ENCODE assay signal across 10 cellular contexts in the genomic region with DNA sequence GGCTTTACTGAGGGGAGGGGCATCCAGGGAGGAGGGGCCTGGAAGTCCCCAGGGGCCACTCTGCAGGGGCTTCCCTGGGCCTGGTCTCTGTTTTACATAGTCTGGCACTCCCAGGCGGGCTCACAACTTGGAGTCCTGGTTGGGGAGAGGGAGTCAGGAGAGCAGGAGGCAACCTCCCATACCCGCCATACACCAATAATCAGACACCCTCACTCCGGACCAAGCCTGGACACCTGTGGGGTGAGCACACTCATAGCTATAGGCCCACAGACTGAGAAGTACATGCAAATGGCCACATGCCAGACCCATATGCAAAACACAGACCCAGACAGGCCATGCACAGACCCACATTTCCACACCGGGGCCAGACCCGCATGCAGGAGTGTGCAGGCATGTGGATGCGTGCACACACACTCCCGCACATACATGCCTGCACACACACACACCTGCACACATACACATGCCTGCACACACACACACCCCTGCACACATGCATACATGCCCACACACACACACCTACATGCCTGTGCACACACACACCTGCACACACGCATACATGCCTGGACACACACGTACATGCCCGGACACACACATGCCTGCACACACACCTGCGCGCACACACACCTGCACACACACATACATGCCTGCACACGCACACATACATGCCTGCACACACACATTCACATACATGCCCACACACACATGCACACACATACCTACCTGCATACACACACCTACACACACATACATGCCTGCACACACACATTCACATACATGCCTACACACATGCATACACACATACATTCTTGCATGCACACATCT.
DNase-seq lines count a peak whose midpoint lies in the region; ATAC-seq, FAIRE-seq and TF ChIP-seq lines count a peak whose summit lies in the region.
"Had no signal": no experiment of that assay in that cellular context is flagged by ENCODE, and none has a peak within 500 bp of the region (broad histone marks: within the 10 kb centered on the region; RNA-seq: fewer than 3 reads in every experiment).

No MANE protein-coding gene starts in this region.

- 92% methylated on average over 13 of the region's 13 CpGs for WGBS in right cardiac atrium
- 91 to 92% (median 92%) methylated on average over 13 of the region's 13 CpGs for WGBS in psoas muscle, 3 donors

- H3K4me3 ChIP-seq in right cardiac atrium (ENCODE audit: low read length) (no peak overlapping the region), right atrium auricular region (no peak overlapping the region), Peyer's patch (peak overlapping the region in 1 of 4 donors; percentile 1), psoas muscle (no peak overlapping the region)
- H3K4me3 ChIP-seq: left lung had no signal

- H3K36me3 ChIP-seq in right atrium auricular region (no peaks in the 10 kb centered on the region), Peyer's patch (no peaks in the 10 kb centered on the region), psoas muscle (ENCODE audit: insufficient read depth in 1 of 2, low read depth in 1 of 2) (no peaks in the 10 kb centered on the region)
- H3K36me3 ChIP-seq: left lung had no signal

- H3K27ac ChIP-seq in right cardiac atrium (ENCODE audit: low read length) (no peak overlapping the region), right atrium auricular region (no peak overlapping the region), Peyer's patch (peak overlapping the region in 2 of 4 donors; percentile 63 to 92), foreskin keratinocyte (no peak overlapping the region), psoas muscle (no peak overlapping the region)
- H3K27ac ChIP-seq: left lung had no signal

- peak in 2 of 3 donors; percentile 4 to 25 for DNase-seq in right cardiac atrium
- DNase-seq in right atrium auricular region (ENCODE audit: low spot score) = no peak
- peak in 2 of 3 donors; percentile 78 to 81 for DNase-seq in Peyer's patch
- DNase-seq in urothelium cell line (ENCODE audit: low spot score) = no peak
- no peak for DNase-seq in foreskin keratinocyte
- no peak for DNase-seq in psoas muscle
- no peak for DNase-seq in NCI-H2196 (lab: John Stamatoyannopoulos, UW; ENCODE audit: unreplicated experiment)
- DNase-seq: AML-193 had no signal

- ATAC-seq in right cardiac atrium (no peak), HG02678 (IDR thresholded peaks at IDR 0.05; ENCODE audit: unreplicated experiment) (peak; percentile 55), foreskin keratinocyte (no peak), psoas muscle (no peak)
- ATAC-seq: left lung had no signal

- H3K27me3 ChIP-seq in right cardiac atrium (ENCODE audit: control insufficient read depth, insufficient read depth) (no peaks in the 10 kb centered on the region), right atrium auricular region (no peaks in the 10 kb centered on the region), Peyer's patch (no peaks in the 10 kb centered on the region), foreskin keratinocyte (no peaks in the 10 kb centered on the region), psoas muscle (ENCODE audit: insufficient read depth in 3 of 3, low read length in 2 of 3) (no peaks in the 10 kb centered on the region)

- H3K4me1 ChIP-seq in right cardiac atrium (ENCODE audit: control insufficient read depth, insufficient read depth, low read length) (no peaks in the 10 kb centered on the region), right atrium auricular region (peaks cover 0 to 12% of the 10 kb centered on the region in 2 donors), Peyer's patch (peaks cover 0 to 45% (median 34%) of the 10 kb centered on the region in 4 donors), foreskin keratinocyte (peaks cover 7% of the 10 kb centered on the region), psoas muscle (no peaks in the 10 kb centered on the region)

- no peak for TF ChIP-seq CTCF in right atrium auricular region (IDR thresholded peaks at IDR 0.05)
- no peak for TF ChIP-seq CTCF in Peyer's patch (IDR thresholded peaks at IDR 0.05)
- no peak for TF ChIP-seq CTCF in foreskin keratinocyte (conservative IDR thresholded peaks at IDR 0.05)
- no peak for TF ChIP-seq CTCF in psoas muscle (IDR thresholded peaks at IDR 0.05)

- H3K9me3 ChIP-seq in right cardiac atrium (ENCODE audit: control insufficient read depth, low read length) = no peaks in the 10 kb centered on the region
- no peaks in the 10 kb centered on the region for H3K9me3 ChIP-seq in right atrium auricular region
- H3K9me3 ChIP-seq in Peyer's patch = no peaks in the 10 kb centered on the region
- H3K9me3 ChIP-seq in psoas muscle = no peaks in the 10 kb centered on the region
- H3K9me3 ChIP-seq: left lung had no signal

- FAIRE-seq in urothelium cell line (lab: Jason Lieb, UNC) = peak; percentile 99

- intact Hi-C loops in right cardiac atrium (cut with DNase I) (no loop called here), psoas muscle (cut with DNase I) (no loop called here)

- no peak for TF ChIP-seq POLR2A in Peyer's patch (IDR thresholded peaks at IDR 0.05)

Comparison
In these comparisons a context has a peak if more than half of its experiments do, and no peak if none do; other contexts are left out.
1. DNase-seq: peak in right cardiac atrium (2 of 3) and Peyer's patch (2 of 3); none in right atrium auricular region (single experiment), urothelium cell line (single experiment), foreskin keratinocyte (0 of 2), psoas muscle (0 of 2) and NCI-H2196 (single experiment).